9 cellular contexts compared by ENCODE assay signal in the genomic region with DNA sequence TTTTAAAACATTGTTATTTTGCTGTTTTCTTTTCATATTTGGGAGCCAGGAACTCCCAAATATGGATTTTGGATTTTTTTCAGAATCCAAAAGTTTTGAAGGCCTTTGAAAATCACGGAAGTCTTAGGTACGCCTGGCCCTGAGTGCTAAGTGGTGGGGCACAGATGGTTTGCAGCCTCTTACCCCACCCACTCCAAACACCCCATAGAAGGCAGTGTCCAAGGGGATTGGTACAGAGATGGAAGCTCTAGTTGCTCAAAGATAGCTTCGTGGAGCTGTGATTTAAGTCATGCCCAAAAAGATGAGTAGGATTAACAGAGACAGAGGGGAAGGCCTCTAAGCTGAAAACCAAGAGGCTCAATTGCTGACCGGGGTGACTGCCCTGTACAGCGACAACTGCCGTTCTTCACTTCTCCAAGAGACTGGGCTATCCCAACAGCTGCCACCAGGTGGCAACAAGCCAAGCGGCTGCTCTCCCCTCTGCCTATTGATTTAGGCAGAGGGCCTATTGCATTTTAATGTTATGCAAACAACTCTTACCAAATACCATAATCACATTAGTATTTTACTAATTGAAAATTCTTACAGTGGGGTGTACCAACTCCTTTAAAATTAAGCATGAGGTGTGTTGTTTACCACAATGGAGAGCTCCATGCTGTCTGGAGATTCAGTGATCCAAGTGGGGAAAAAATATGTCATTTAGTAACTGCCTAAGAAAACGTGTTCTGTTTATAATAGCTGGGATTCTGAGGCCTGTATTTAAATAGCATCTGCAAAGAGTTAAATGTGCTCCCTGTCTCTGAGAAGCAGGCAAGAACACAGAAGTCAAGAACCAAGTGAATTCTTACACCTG.
DNase-seq lines count a peak whose midpoint lies in the region; ATAC-seq and TF ChIP-seq lines count a peak whose summit lies in the region.
"Had no signal": no experiment of that assay in that cellular context is flagged by ENCODE, and none has a peak within 500 bp of the region (broad histone marks: within the 10 kb centered on the region; RNA-seq: fewer than 3 reads in every experiment).

No MANE protein-coding gene starts in this region.

- no peaks in the 10 kb centered on the region for H3K79me1 ChIP-seq in neuronal stem cell (ENCODE audit: low read depth, low read length)

- peaks cover 0 to 3% (median 0%) of the 10 kb centered on the region in 3 experiments for H3K27me3 ChIP-seq in neuronal stem cell (ENCODE audit: control insufficient read depth in 3 of 3, insufficient read depth in 3 of 3, low read depth in 1 of 3, low read length in 3 of 3)

- no peak overlapping the region for H3K4me3 ChIP-seq in fibroblast of the aortic adventitia (ENCODE audit: low read depth, low read length)
- no peak overlapping the region for H3K4me3 ChIP-seq in neuronal stem cell (ENCODE audit: low read length in 2 of 2)

- no peak overlapping the region for H3K4ac ChIP-seq in neuronal stem cell (ENCODE audit: low read length)

- no peak overlapping the region for H3K27ac ChIP-seq in neuronal stem cell (replicated peaks; ENCODE audit: low read length)
- H3K27ac ChIP-seq: epithelial cell of prostate had no signal

- no peak overlapping the region for H2BK12ac ChIP-seq in neuronal stem cell (ENCODE audit: low read length)

- TF ChIP-seq CTCF in LNCAP (IDR thresholded peaks at IDR 0.05): peak; percentile 83
- peak; percentile 89 for TF ChIP-seq CTCF in fibroblast of the aortic adventitia (IDR thresholded peaks at IDR 0.05; ENCODE audit: insufficient read depth, low read length)

- no peak overlapping the region for H4K91ac ChIP-seq in neuronal stem cell (ENCODE audit: low read depth, low read length, poor library complexity)

- no peak overlapping the region for H3K18ac ChIP-seq in neuronal stem cell (ENCODE audit: low read length)

- no peak for ATAC-seq in GM21723 (IDR thresholded peaks at IDR 0.05; ENCODE audit: unreplicated experiment)

- H3K9me3 ChIP-seq in neuronal stem cell (replicated peaks in 1 of 2; ENCODE audit: control insufficient read depth in 2 of 2, insufficient read depth in 1 of 2, low read depth in 1 of 2, low read length in 2 of 2): no peaks in the 10 kb centered on the region

- no peak overlapping the region for H2BK15ac ChIP-seq in neuronal stem cell (ENCODE audit: low read length)

- H3K9ac ChIP-seq in neuronal stem cell (ENCODE audit: low read depth, low read length, poor library complexity): no peak overlapping the region

- H2AFZ ChIP-seq in neuronal stem cell (ENCODE audit: low read length): peak overlapping the region; percentile 27

- no peak overlapping the region for H2BK5ac ChIP-seq in neuronal stem cell (ENCODE audit: low read length)

- H3K36me3 ChIP-seq in neuronal stem cell (replicated peaks in 1 of 2; ENCODE audit: control insufficient read depth in 2 of 2, insufficient read depth in 2 of 2, low read length in 2 of 2): no peaks in the 10 kb centered on the region

- no peak overlapping the region for H4K8ac ChIP-seq in neuronal stem cell (ENCODE audit: low read depth, low read length)

- no CpG with 5 or more reads among the region's 8 CpGs for WGBS in neuronal stem cell (ENCODE audit: extremely low coverage in 2 of 2, insufficient read length in 2 of 2, insufficient replicate concordance in 1 of 2), 2 donors

- H2AK5ac ChIP-seq in neuronal stem cell (ENCODE audit: low read depth, low read length): no peak overlapping the region

- no peak overlapping the region for H3K23ac ChIP-seq in neuronal stem cell (ENCODE audit: low read depth, low read length, poor library complexity)

- no peak overlapping the region for H2BK120ac ChIP-seq in neuronal stem cell (ENCODE audit: low read depth, low read length)

- DNase-seq in GM03348 (ENCODE audit: low spot score) (peak; percentile 85), RPMI7951 (ENCODE audit: low read depth) (peak; percentile 65), activated T-helper 1 cell treated with Interleukin-2 at 50 U/mL for 16 hours (ENCODE audit: low read depth) (peak; percentile 65), fibroblast of the aortic adventitia (ENCODE audit: low read depth) (peak; percentile 61), neuronal stem cell (ENCODE audit: low spot score) (peak; percentile 69), stromal cell of bone marrow (ENCODE audit: low read depth) (peak; percentile 35)

- no peak overlapping the region for H3K4me2 ChIP-seq in neuronal stem cell (ENCODE audit: insufficient read depth, low read length, poor library complexity, severe bottlenecking)

- H3K14ac ChIP-seq in neuronal stem cell (ENCODE audit: low read length): no peak overlapping the region

- peaks cover 0 to 2% of the 10 kb centered on the region in 2 donors for H3K4me1 ChIP-seq in neuronal stem cell (ENCODE audit: control insufficient read depth in 2 of 2, insufficient read depth in 1 of 2, low read depth in 1 of 2, low read length in 2 of 2)

Comparison
In these comparisons a context has a peak if more than half of its experiments do, and no peak if none do; other contexts are left out.
1. DNase-seq: peak in every context shown above with its lines; median percentile 85 in GM03348; 69 in neuronal stem cell; 65 in RPMI7951; 65 in activated T-helper 1 cell treated with Interleukin-2 at 50 U/mL for 16 hours; 61 in fibroblast of the aortic adventitia; 35 in stromal cell of bone marrow.